Comparison of ENCODE assay signal across 1 cellular context in the genomic region with DNA sequence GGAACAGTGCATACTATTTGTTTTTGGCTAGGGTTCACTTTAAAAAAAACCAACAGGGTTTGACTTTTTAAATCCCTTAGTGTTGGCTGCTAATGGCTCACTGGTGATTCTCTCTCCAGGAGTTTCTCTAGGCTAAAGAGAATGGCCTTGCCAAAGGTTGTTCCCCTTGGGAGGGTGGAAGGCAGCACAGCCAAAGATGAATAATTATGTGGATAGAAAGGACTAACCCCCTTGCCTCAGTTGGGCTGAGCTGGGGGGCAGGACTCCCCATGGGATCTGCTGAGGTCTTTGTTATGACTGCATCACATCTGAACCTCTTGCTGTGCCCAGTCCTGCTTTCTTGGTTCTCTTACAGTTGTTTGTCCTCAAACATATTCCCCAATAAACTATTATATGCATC.
TF ChIP-seq lines count a peak whose summit lies in the region.

No MANE protein-coding gene starts in this region.

TF ChIP-seq in H1, 55 proteins besides CTCF, POLR2A, EP300 and RAD21:
- 0 out of 2 replicates have a peak, but pooled peaks have one; percentile 26 for TF ChIP-seq SP1 (IDR thresholded peaks at IDR 0.05; ENCODE audit: low read depth, low read length)
- TF ChIP-seq, protein P1, sequence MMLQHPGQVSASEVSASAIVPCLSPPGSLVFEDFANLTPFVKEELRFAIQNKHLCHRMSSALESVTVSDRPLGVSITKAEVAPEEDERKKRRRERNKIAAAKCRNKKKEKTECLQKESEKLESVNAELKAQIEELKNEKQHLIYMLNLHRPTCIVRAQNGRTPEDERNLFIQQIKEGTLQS (IDR thresholded peaks at IDR 0.05; ENCODE audit: insufficient read depth, low read depth, low read length) = no peak
